In the genomic region with DNA sequence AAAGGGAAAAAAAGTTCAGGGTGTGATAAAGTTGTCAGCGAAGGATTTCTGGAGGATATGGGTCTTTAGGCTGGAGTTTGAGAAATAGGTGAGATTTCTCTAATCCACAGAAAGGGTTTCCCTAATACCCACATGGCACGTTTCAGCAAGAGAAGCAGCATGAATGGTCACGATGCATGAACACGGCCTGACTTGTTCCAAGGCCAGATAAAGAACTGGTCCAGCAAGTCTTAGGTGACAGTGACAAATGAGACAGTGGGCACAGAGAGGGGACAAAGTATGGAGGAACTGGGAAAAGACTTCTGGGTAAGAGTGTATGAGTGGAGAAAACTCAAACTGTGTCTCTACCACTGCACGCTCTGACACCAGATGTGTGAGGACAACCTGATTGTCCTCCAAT, we compare ENCODE assay signal across 16 cellular contexts.
"Had no signal": no experiment of that assay in that cellular context is flagged by ENCODE, and none has a peak within 500 bp of the region (broad histone marks: within the 10 kb centered on the region; RNA-seq: fewer than 3 reads in every experiment).

No MANE protein-coding gene starts in this region.

- H3K27ac Mint-ChIP-seq: naive thymus-derived CD4-positive, alpha-beta T cell; nephron progenitor cell had no signal

- H3K4me1 ChIP-seq: gastrocnemius medialis, right atrium auricular region, uterus had no signal

- ATAC-seq: gastrocnemius medialis; left cardiac atrium; left ventricle myocardium superior; naive thymus-derived CD4-positive, alpha-beta T cell had no signal

- DNase-seq: cerebellar nuclear complex; dermis blood vessel endothelial cell; erythroblast; gastrocnemius medialis; kidney; left cardiac atrium; left ventricle myocardium superior; mesenchymal stem cell; naive thymus-derived CD4-positive, alpha-beta T cell; nephron progenitor cell; small intestine; stimulated activated CD4-positive, alpha-beta T cell treated with anti-CD3 and anti-CD28 coated beads, Interleukin-12 subunit alpha, Interleukin-12 subunit beta, amount 100 ng/mL, for 4 hours; stimulated activated naive CD4-positive, alpha-beta T cell; uterus had no signal

- H3K9me3 ChIP-seq: gastrocnemius medialis, right atrium auricular region, uterus had no signal

- H3K4me3 ChIP-seq: gastrocnemius medialis, lung, right atrium auricular region, uterus had no signal

- H3K9me3 Mint-ChIP-seq: nephron progenitor cell had no signal

- H3K36me3 Mint-ChIP-seq: naive thymus-derived CD4-positive, alpha-beta T cell had no signal

- H3K27me3 ChIP-seq: gastrocnemius medialis, right atrium auricular region, uterus had no signal

- H3K27ac ChIP-seq: gastrocnemius medialis, right atrium auricular region, uterus had no signal

- H3K4me3 Mint-ChIP-seq: naive thymus-derived CD4-positive, alpha-beta T cell; nephron progenitor cell had no signal

- H3K36me3 ChIP-seq: gastrocnemius medialis, right atrium auricular region, uterus had no signal
